Comparison of ENCODE assay signal across 31 cellular contexts in genomic region chr1:57018119-57018518, GRCh38. TPM values are rescaled to one million over a fixed set of nuclear protein-coding genes. Genes with fewer than 3 reads are reported as not detected.
"Had no signal": no experiment of that assay in that cellular context is flagged by ENCODE, and none has a peak within 500 bp of the region (broad histone marks: within the 10 kb centered on the region; RNA-seq: fewer than 3 reads in every experiment).

No MANE protein-coding gene starts in this region.

- H3K9me3 ChIP-seq: MG63, SJCRH30 had no signal

- H3K36me3 Mint-ChIP-seq: T-cell had no signal

- H3K4me3 ChIP-seq: MG63, SJCRH30, SK-N-MC had no signal

- H3K36me3 ChIP-seq: MG63, SJCRH30 had no signal

- H3K4me3 Mint-ChIP-seq: T-cell had no signal

- H3K27ac Mint-ChIP-seq: T-cell had no signal

- ATAC-seq: PC-3, Right ventricle myocardium inferior, SK-N-SH treated with all-trans-retinoic acid at 6 μM for 48 hours, T-cell had no signal

- H3K27me3 ChIP-seq: MG63, SJCRH30 had no signal

- H3K27ac ChIP-seq: KMS-11, RWPE1, SJCRH30, SK-N-MC had no signal

- H3K4me2 ChIP-seq: KMS-11 had no signal

- H3K4me1 ChIP-seq: SJCRH30 had no signal

- H3K9ac ChIP-seq: KMS-11 had no signal

- DNase-seq: MG63, NCI-H1048, NCI-H1092 treated with DMSO at 0.1 percent for 48 hours, NCI-H1105 treated with DMSO at 0.1 percent for 48 hours, NCI-H1417, NCI-H1436, NCI-H146, NCI-H1694, NCI-H187, NCI-H1930, NCI-H2029 treated with DMSO at 0.1 percent for 48 hours, NCI-H2081 treated with DMSO at 0.1 percent for 48 hours, NCI-H2107, NCI-H226, NCI-H446 treated with DMSO at 0.1 percent for 48 hours, NCI-H510A, NCI-H748 treated with DMSO at 0.1 percent for 48 hours, PC-3, SHP77, SIG-M5, T-cell had no signal

- H3K4me1 Mint-ChIP-seq: T-cell had no signal

RNA-seq across cellular contexts. Expression of gene C8B, which starts 52.3 kb away (rescaled TPM):
- total RNA-seq: LHCN-M2, M059J, PC-3, Right ventricle myocardium inferior, RPMI7951, SJCRH30, SK-MEL-5 had no signal
